Comparison of ENCODE assay signal across 17 cellular contexts in genomic region chr9:96129698-96130097, GRCh38.
DNase-seq lines count a peak whose midpoint lies in the region; ATAC-seq, FAIRE-seq and TF ChIP-seq lines count a peak whose summit lies in the region.
"Had no signal": no experiment of that assay in that cellular context is flagged by ENCODE, and none has a peak within 500 bp of the region (broad histone marks: within the 10 kb centered on the region; RNA-seq: fewer than 3 reads in every experiment).

No MANE protein-coding gene starts in this region.

- H2AFZ ChIP-seq in H1 (ENCODE audit: low read length) (no peak overlapping the region), neuronal stem cell (ENCODE audit: low read length) (peak overlapping the region; percentile 71), MM.1S (ENCODE audit: low read length) (no peak overlapping the region)

- CTCF ChIA-PET in H1 (lab: Charles Lee; ENCODE audit: partially characterized antibody) = interaction anchor here (0.9 kb wide), 1 partner anchor 45 kb away, joined by 3 read pairs; no protein-coding TSS in a partner anchor

- no peak overlapping the region for H3K56ac ChIP-seq in H1 (replicated peaks; ENCODE audit: insufficient read length, low read depth, low read length)

- H3K14ac ChIP-seq in H1 (ENCODE audit: insufficient read length) (no peak overlapping the region), neuronal stem cell (ENCODE audit: low read length) (no peak overlapping the region)

- POLR2A ChIA-PET in H1 (lab: Charles Lee; ENCODE audit: partially characterized antibody) = interaction anchor here (0.6 to 0.8 kb wide), 3 partner anchors 9 to 35 kb away, joined by 3 read pairs; no protein-coding TSS in a partner anchor

- no peak overlapping the region for H2BK12ac ChIP-seq in H1 (ENCODE audit: low read depth, low read length)
- H2BK12ac ChIP-seq in neuronal stem cell (ENCODE audit: low read length) = no peak overlapping the region

- H3K9ac ChIP-seq in HUES6 (ENCODE audit: low read length) = peak overlapping the region; percentile 48
- H3K9ac ChIP-seq in H1 (replicated peaks in 1 of 4; ENCODE audit: extremely low read depth in 1 of 4, low read depth in 3 of 4, low read length in 3 of 4) = no peak overlapping the region
- H3K9ac ChIP-seq in neuronal stem cell (ENCODE audit: low read depth, low read length, poor library complexity) = no peak overlapping the region
- no peak overlapping the region for H3K9ac ChIP-seq in MM.1S (ENCODE audit: low read length)

- WGBS in H1 (ENCODE audit: extremely low coverage in 1 of 2, insufficient coverage in 1 of 2, insufficient read length in 1 of 2, insufficient replicate concordance in 2 of 2, low coverage in 1 of 2, low lambda C conversion rate in 2 of 2, missing lambda C conversion rate in 1 of 2), 2 experiments = 13% methylated on average over 5 of the region's 5 CpGs; no CpG with 5 or more reads in 1 of the 2 experiments
- no CpG with 5 or more reads among the region's 5 CpGs for WGBS in neuronal stem cell (ENCODE audit: extremely low coverage in 2 of 2, insufficient read length in 2 of 2, insufficient replicate concordance in 1 of 2), 2 donors
- WGBS in sigmoid colon, 2 donors = 40 to 73% methylated on average over 5 of the region's 5 CpGs

- no peaks in the 10 kb centered on the region for H4K20me1 ChIP-seq in H1 (replicated peaks in 1 of 2; ENCODE audit: control insufficient read depth in 1 of 2, insufficient read depth in 2 of 2, low read length in 2 of 2)
- no peaks in the 10 kb centered on the region for H4K20me1 ChIP-seq in MM.1S (ENCODE audit: insufficient read depth, low read length)

- H3K79me1 ChIP-seq in H1 (ENCODE audit: low read depth, low read length) (no peaks in the 10 kb centered on the region), neuronal stem cell (ENCODE audit: low read depth, low read length) (no peaks in the 10 kb centered on the region)

- H3F3A ChIP-seq in MM.1S (ENCODE audit: insufficient read depth, low read length) = no peaks in the 10 kb centered on the region

- H4K8ac ChIP-seq in H1 (ENCODE audit: extremely low read depth, insufficient read depth, low read length) (no peak overlapping the region), neuronal stem cell (ENCODE audit: low read depth, low read length) (no peak overlapping the region)

- ATAC-seq in GM18873 (IDR thresholded peaks at IDR 0.05; ENCODE audit: low FRiP score, unreplicated experiment) = no peak
- ATAC-seq: naive thymus-derived CD4-positive, alpha-beta T cell had no signal

- TF ChIP-seq POLR2A in H1 (IDR thresholded peaks at IDR 0.05; ENCODE audit: control extremely low read depth in 1 of 2, low read depth in 2 of 2, low read length in 2 of 2) = no peak
- no peak for TF ChIP-seq POLR2A in sigmoid colon (IDR thresholded peaks at IDR 0.05)

- intact Hi-C loops in sigmoid colon (cut with DNase I) = no loop called here

- H2BK120ac ChIP-seq in H1 (replicated peaks; ENCODE audit: low read depth, low read length) (no peak overlapping the region), neuronal stem cell (ENCODE audit: low read depth, low read length) (no peak overlapping the region)

- DNase-seq in NCI-H69 (lab: John Stamatoyannopoulos, UW) (peak; percentile 99), H1 (ENCODE audit: low read depth in 1 of 2, low spot score in 2 of 2) (no peak), neuronal stem cell (ENCODE audit: low spot score) (peak; percentile 89), MM.1S (no peak), sigmoid colon (no peak)
- no peak for DNase-seq in activated CD4-positive, CD25-positive, alpha-beta regulatory T cell (lab: John Stamatoyannopoulos, UW)
- DNase-seq: CD8-positive, alpha-beta memory T cell; HFFc6; Karpas-422; mammary epithelial cell; naive thymus-derived CD4-positive, alpha-beta T cell; NCI-H446 treated with DMSO at 0.1 percent for 48 hours; SHP77 had no signal

- H3K27me3 ChIP-seq in HUES6 (ENCODE audit: control insufficient read depth, insufficient read depth, low read length) (peaks cover 4% of the 10 kb centered on the region; the same call in 1 of the 2 replicates), H1 (replicated peaks in 1 of 4; ENCODE audit: control insufficient read depth in 3 of 4, extremely low read depth in 1 of 4, insufficient read depth in 3 of 4, low read length in 3 of 4) (no peaks in the 10 kb centered on the region; a peak in 2 of 7 replicates), neuronal stem cell (ENCODE audit: control insufficient read depth in 3 of 3, insufficient read depth in 3 of 3, low read depth in 1 of 3, low read length in 3 of 3) (peaks cover 0 to 8% (median 3%) of the 10 kb centered on the region in 3 experiments), MM.1S (replicated peaks; ENCODE audit: insufficient read depth, low read length) (no peaks in the 10 kb centered on the region), sigmoid colon (no peaks in the 10 kb centered on the region)
- H3K27me3 ChIP-seq: adrenal gland had no signal

- no peak for TF ChIP-seq EP300 in H1 (IDR thresholded peaks at IDR 0.05; ENCODE audit: borderline replicate concordance in 1 of 2, low read depth in 2 of 2, low read length in 2 of 2)
- no peak for TF ChIP-seq EP300 in sigmoid colon (IDR thresholded peaks at IDR 0.05)

- no peak overlapping the region for H2BK20ac ChIP-seq in H1 (ENCODE audit: low read length)

- no peaks in the 10 kb centered on the region for H3K9me2 ChIP-seq in MM.1S (replicated peaks; ENCODE audit: insufficient read depth, low read length)

- H2AK5ac ChIP-seq in H1 (ENCODE audit: low read depth, low read length) = no peak overlapping the region
- no peak overlapping the region for H2AK5ac ChIP-seq in neuronal stem cell (ENCODE audit: low read depth, low read length)

- H3K4me3 ChIP-seq in HUES6 (ENCODE audit: low read depth, low read length) (peak overlapping the region; percentile 19; the same call in 1 of the 2 replicates), H1 (ENCODE audit: extremely low read depth in 1 of 4, insufficient read depth in 2 of 4, low read depth in 3 of 4, low read length in 4 of 4) (no peak overlapping the region), neuronal stem cell (ENCODE audit: low read length in 2 of 2) (no peak overlapping the region), MM.1S (ENCODE audit: low read length) (no peak overlapping the region), sigmoid colon (no peak overlapping the region)
- H3K4me3 ChIP-seq: adrenal gland had no signal

- H3K9me3 ChIP-seq in HUES6 (ENCODE audit: control insufficient read depth, insufficient read depth, low read depth, low read length) = peaks cover 10% of the 10 kb centered on the region; the same call in 1 of the 2 replicates
- no peaks in the 10 kb centered on the region for H3K9me3 ChIP-seq in H1 (ENCODE audit: insufficient read depth in 2 of 2, low read depth in 1 of 2, low read length in 1 of 2)
- peaks cover 0 to 5% of the 10 kb centered on the region in 2 donors for H3K9me3 ChIP-seq in neuronal stem cell (replicated peaks in 1 of 2; ENCODE audit: control insufficient read depth in 2 of 2, insufficient read depth in 1 of 2, low read depth in 1 of 2, low read length in 2 of 2)
- no peaks in the 10 kb centered on the region for H3K9me3 ChIP-seq in MM.1S (replicated peaks; ENCODE audit: insufficient read depth, low read length)
- H3K9me3 ChIP-seq in sigmoid colon = no peaks in the 10 kb centered on the region
- H3K9me3 ChIP-seq: adrenal gland had no signal

- H3K23ac ChIP-seq in H1 (ENCODE audit: insufficient read length) = no peak overlapping the region
- H3K23ac ChIP-seq in neuronal stem cell (ENCODE audit: low read depth, low read length, poor library complexity) = no peak overlapping the region

- H3K4ac ChIP-seq in H1 (replicated peaks; ENCODE audit: insufficient read length, low read depth, low read length) (no peak overlapping the region), neuronal stem cell (ENCODE audit: low read length) (no peak overlapping the region)

- H3K36me3 ChIP-seq in HUES6 (ENCODE audit: control insufficient read depth, insufficient read depth, low read length) (no peaks in the 10 kb centered on the region), H1 (ENCODE audit: control insufficient read depth in 2 of 4, insufficient read depth in 4 of 4, low read length in 3 of 4) (no peaks in the 10 kb centered on the region), neuronal stem cell (replicated peaks in 1 of 2; ENCODE audit: control insufficient read depth in 2 of 2, insufficient read depth in 2 of 2, low read length in 2 of 2) (no peaks in the 10 kb centered on the region), MM.1S (replicated peaks; ENCODE audit: insufficient read depth, low read length) (no peaks in the 10 kb centered on the region), sigmoid colon (no peaks in the 10 kb centered on the region)
- H3K36me3 ChIP-seq: adrenal gland had no signal

- H2BK15ac ChIP-seq in H1 (ENCODE audit: low read length) = no peak overlapping the region
- H2BK15ac ChIP-seq in neuronal stem cell (ENCODE audit: low read length) = no peak overlapping the region

- H3K18ac ChIP-seq in H1 (ENCODE audit: extremely low read depth, low read length) (no peak overlapping the region), neuronal stem cell (ENCODE audit: low read length) (no peak overlapping the region)

- H2BK5ac ChIP-seq in H1 (ENCODE audit: low read depth, low read length) = no peak overlapping the region
- H2BK5ac ChIP-seq in neuronal stem cell (ENCODE audit: low read length) = no peak overlapping the region

- no peak for TF ChIP-seq CTCF in H1 (IDR thresholded peaks at IDR 0.05; ENCODE audit: control extremely low read depth in 1 of 3, insufficient read depth in 1 of 3, low read depth in 1 of 3, low read length in 3 of 3)
- no peak for TF ChIP-seq CTCF in MM.1S (IDR thresholded peaks at IDR 0.05; ENCODE audit: low read length)
- TF ChIP-seq CTCF in sigmoid colon (IDR thresholded peaks at IDR 0.05) = no peak

- FAIRE-seq in H1 (lab: Jason Lieb, UNC) = no peak
- FAIRE-seq: keratinocyte had no signal

- H3K4me2 ChIP-seq in H1 (ENCODE audit: insufficient read depth in 1 of 2, low read depth in 2 of 2, low read length in 2 of 2) (peak overlapping the region in 1 of 2 experiments; percentile 57; a peak in 2 of 4 replicates), neuronal stem cell (ENCODE audit: insufficient read depth, low read length, poor library complexity, severe bottlenecking) (peak overlapping the region; percentile 35), MM.1S (ENCODE audit: low read depth, low read length) (no peak overlapping the region)

- H4K5ac ChIP-seq in H1 (ENCODE audit: insufficient read length, low read depth, low read length) = no peak overlapping the region

- TF ChIP-seq RAD21 in H1 (IDR thresholded peaks at IDR 0.05 in 1 of 2, conservative IDR thresholded peaks at IDR 0.05 in 1 of 2; ENCODE audit: low read depth in 2 of 2, low read length in 2 of 2) = no peak

- no peaks in the 10 kb centered on the region; the same call in 1 of the 2 replicates for H3K23me2 ChIP-seq in H1 (ENCODE audit: low read depth, low read length)

- H3K4me1 ChIP-seq in HUES6 (ENCODE audit: control insufficient read depth, insufficient read depth, low read length) (peaks cover 58% of the 10 kb centered on the region), H1 (replicated peaks in 1 of 4; ENCODE audit: control insufficient read depth in 3 of 4, insufficient read depth in 4 of 4, low read length in 3 of 4) (peaks cover 10 to 21% (median 15%) of the 10 kb centered on the region in 4 experiments; a peak in 5 of 7 replicates), neuronal stem cell (ENCODE audit: control insufficient read depth in 2 of 2, insufficient read depth in 1 of 2, low read depth in 1 of 2, low read length in 2 of 2) (peaks cover 0 to 22% of the 10 kb centered on the region in 2 donors), MM.1S (ENCODE audit: low read length) (no peaks in the 10 kb centered on the region), sigmoid colon (peaks cover 0 to 8% (median 5%) of the 10 kb centered on the region in 4 donors)
- H3K4me1 ChIP-seq: adrenal gland had no signal

- peak overlapping the region; percentile 74; the same call in 1 of the 2 replicates for H3K27ac ChIP-seq in HUES6 (ENCODE audit: low read depth, low read length)
- H3K27ac ChIP-seq in H1 (ENCODE audit: low read depth, low read length) = no peak overlapping the region
- peak overlapping the region; percentile 23 for H3K27ac ChIP-seq in neuronal stem cell (replicated peaks; ENCODE audit: low read length)
- no peak overlapping the region for H3K27ac ChIP-seq in MM.1S (ENCODE audit: low read length)
- no peak overlapping the region for H3K27ac ChIP-seq in sigmoid colon
- H3K27ac ChIP-seq: adrenal gland had no signal

- no peaks in the 10 kb centered on the region for H3K79me2 ChIP-seq in H1 (ENCODE audit: control insufficient read depth in 1 of 2, insufficient read depth in 2 of 2, low read length in 2 of 2)
- no peaks in the 10 kb centered on the region for H3K79me2 ChIP-seq in MM.1S (ENCODE audit: low read length)

- H4K91ac ChIP-seq in H1 (replicated peaks; ENCODE audit: insufficient read length, low read length) = no peak overlapping the region
- no peak overlapping the region for H4K91ac ChIP-seq in neuronal stem cell (ENCODE audit: low read depth, low read length, poor library complexity)

Comparison
In these comparisons a context has a peak if more than half of its experiments do, and no peak if none do; other contexts are left out.
1. H3K27ac ChIP-seq: peak in HUES6 (single experiment) and neuronal stem cell (single experiment); none in H1 (single experiment), MM.1S (single experiment) and sigmoid colon (0 of 4).
2. DNase-seq: peak in NCI-H69 (single experiment) and neuronal stem cell (single experiment); none in H1 (0 of 2), MM.1S (single experiment), activated CD4-positive, CD25-positive, alpha-beta regulatory T cell (0 of 4) and sigmoid colon (single experiment).